ENCODE assay signal across 8 cellular contexts in the genomic region with DNA sequence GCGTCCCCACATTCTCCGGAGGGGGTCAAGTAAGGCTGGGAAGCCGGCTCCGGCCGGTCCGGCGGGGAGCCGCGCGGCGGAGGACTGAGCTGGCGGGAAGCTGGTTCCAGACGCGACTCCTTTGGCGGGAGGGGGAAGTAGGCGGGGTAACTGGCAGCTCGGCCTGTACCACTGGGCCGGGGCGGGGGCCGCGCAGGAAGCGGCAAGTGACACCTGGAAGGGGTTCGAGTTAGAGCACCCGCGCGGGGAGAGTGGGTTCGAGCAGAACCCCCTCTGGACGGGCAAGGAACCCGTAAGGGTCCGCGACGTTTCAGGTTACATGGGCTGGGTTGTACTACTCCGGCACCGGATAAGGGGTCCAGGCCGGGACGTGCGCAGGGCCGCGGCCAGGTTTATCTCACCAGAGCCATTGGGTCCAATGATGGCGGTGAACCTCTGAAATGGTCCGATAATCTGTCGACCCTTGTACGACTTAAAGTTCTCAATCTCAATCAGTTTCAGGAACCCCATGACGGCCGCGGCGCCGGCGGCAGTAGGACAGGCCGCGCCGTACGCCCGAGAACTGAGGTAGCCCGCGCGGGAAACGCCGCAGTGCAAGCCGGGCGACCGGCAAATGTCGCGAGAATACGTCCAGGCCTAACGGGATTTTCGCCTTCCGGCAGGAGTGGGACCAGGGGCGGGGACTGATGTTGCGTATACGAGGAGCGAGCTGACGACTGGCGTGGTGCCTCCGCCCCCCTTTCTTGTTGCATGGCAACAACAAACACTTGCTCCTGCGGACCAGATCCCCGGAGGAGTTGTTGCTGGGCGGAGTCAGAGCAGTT. TPM values are rescaled to one million over a fixed set of nuclear protein-coding genes. Genes with fewer than 3 reads are reported as not detected.
DNase-seq lines count a peak whose midpoint lies in the region; ATAC-seq and TF ChIP-seq lines count a peak whose summit lies in the region.

Gene RIBC1 (plus strand): TSS at position 783 of the 824 bp plus-strand sequence. CDS start 3,404 bp downstream, outside the sequence.
Gene SMC1A (minus strand): TSS at position 564 of the 824 bp plus-strand sequence. CDS start 54 bp downstream, at position 510.

- peaks cover 35 to 43% of the 10 kb centered on the region in 2 donors for H3K4me1 Mint-ChIP-seq in immature natural killer cell

- no peaks in the 10 kb centered on the region for H3K4me1 ChIP-seq in smooth muscle cell (ENCODE audit: low read depth)

- peak within 1 kb of the TSS; percentile 81 for H2AFZ ChIP-seq in smooth muscle cell (ENCODE audit: low read depth)

- H3K4me2 ChIP-seq in smooth muscle cell, result peak within 1 kb of the TSS; percentile 83

- TF ChIP-seq CTCF in AG09319 (IDR thresholded peaks at IDR 0.05; ENCODE audit: low read depth, low read length), result no peak
- TF ChIP-seq CTCF in smooth muscle cell (IDR thresholded peaks at IDR 0.05; ENCODE audit: borderline replicate concordance, insufficient read depth, poor library complexity, severe bottlenecking), result no peak

- H3K4me3 ChIP-seq in smooth muscle cell, result peak within 1 kb of the TSS; percentile 68

- peak within 1 kb of the TSS; percentile 94 to 99 (median 98) for H3K27ac Mint-ChIP-seq in immature natural killer cell

- no peaks in the 10 kb centered on the region for H3F3A ChIP-seq in smooth muscle cell (ENCODE audit: low read depth)

- no peaks in the 10 kb centered on the region for H3K9me3 Mint-ChIP-seq in immature natural killer cell

- peak within 1 kb of the TSS; percentile 86 for H3K27ac ChIP-seq in smooth muscle cell (ENCODE audit: low read depth)

- 44% methylated on average over 69 of the region's 78 CpGs for WGBS in smooth muscle cell (ENCODE audit: low lambda C conversion rate)

- H3K4me3 Mint-ChIP-seq in immature natural killer cell, result peak within 1 kb of the TSS; percentile 92 to 97 (median 94)

- peaks cover 13% of the 10 kb centered on the region for H4K20me1 ChIP-seq in smooth muscle cell (ENCODE audit: low read depth)

- no peaks in the 10 kb centered on the region for H3K27me3 ChIP-seq in smooth muscle cell (ENCODE audit: low read depth)

- no peaks in the 10 kb centered on the region for H3K36me3 ChIP-seq in smooth muscle cell (ENCODE audit: low read depth)

- peak within 1 kb of the TSS; percentile 91 for H3K9ac ChIP-seq in smooth muscle cell (ENCODE audit: low read depth)

- peak; percentile 98 for DNase-seq in AG09319 (ENCODE audit: extremely low read depth, low read depth)
- DNase-seq in NCI-H345 (lab: John Stamatoyannopoulos, UW), result peak; percentile 97
- DNase-seq in activated CD4-positive, CD25-positive, alpha-beta regulatory T cell (lab: John Stamatoyannopoulos, UW), result peak; percentile 77 to 85 (median 83)
- peak; percentile 99 for DNase-seq in central memory CD4-positive, alpha-beta T cell
- DNase-seq in immature natural killer cell, result peak; percentile 98 to 99 (median 98)
- peak; percentile 62 for DNase-seq in smooth muscle cell (lab: John Stamatoyannopoulos, UW; ENCODE audit: unreplicated experiment)

- H3K79me2 ChIP-seq in smooth muscle cell (ENCODE audit: low read depth), result peaks cover 41% of the 10 kb centered on the region

- no peaks in the 10 kb centered on the region for H3K9me3 ChIP-seq in smooth muscle cell (replicated peaks; ENCODE audit: low read depth)

- ATAC-seq in GM19025 (IDR thresholded peaks at IDR 0.05; ENCODE audit: low read depth, unreplicated experiment) (peak; percentile 90), HG03280 (IDR thresholded peaks at IDR 0.05; ENCODE audit: unreplicated experiment) (peak; percentile 95)

- peaks cover 6 to 14% (median 7%) of the 10 kb centered on the region in 3 donors for H3K27me3 Mint-ChIP-seq in immature natural killer cell (ENCODE audit: low read depth in 3 of 3)

- H3K36me3 Mint-ChIP-seq in immature natural killer cell, result no peaks in the 10 kb centered on the region

RNA-seq across cellular contexts. Expression of gene RIBC1, which starts in this region (rescaled TPM):
- polyA plus RNA-seq in immature natural killer cell (under 1 TPM in 1 of 3 donors, not detected in 2; 0.71 TPM), smooth muscle cell (0.16 TPM in 1 of 2 replicates, not detected in the other)
- 0.54 and 1.4 TPM in 2 replicates for total RNA-seq in smooth muscle cell

RNA-seq across cellular contexts. Expression of gene SMC1A, which starts in this region (rescaled TPM):
- polyA plus RNA-seq in immature natural killer cell (100 to 1,000 TPM in 1 of 3 donors, 10 to 100 TPM in 2; 43.1 to 105 (median 47.5) TPM), smooth muscle cell (18.1 and 18.3 TPM in 2 replicates)
- 19.7 and 22.2 TPM in 2 replicates for total RNA-seq in smooth muscle cell

Comparison
In these comparisons a context has a peak if more than half of its experiments do, and no peak if none do; other contexts are left out.
1. Peak in every context shown above with its lines: DNase-seq, ATAC-seq, H3K4me3 ChIP-seq and H3K27ac ChIP-seq.